In genomic region chr16:71229344-71229743, GRCh38 we compare ENCODE assay signal across 24 cellular contexts. TPM values are rescaled to one million over a fixed set of nuclear protein-coding genes. Genes with fewer than 3 reads are reported as not detected.
"Had no signal": no experiment of that assay in that cellular context is flagged by ENCODE, and none has a peak within 500 bp of the region (broad histone marks: within the 10 kb centered on the region; RNA-seq: fewer than 3 reads in every experiment).

No MANE protein-coding gene starts in this region.

- H3K27ac ChIP-seq: KMS-11, SJSA1 had no signal

- H3K27me3 ChIP-seq: SJSA1 had no signal

- H3K27ac Mint-ChIP-seq: activated CD4-positive, alpha-beta memory T cell treated with anti-CD3 and anti-CD28 coated beads for 36 hours; activated CD4-positive, alpha-beta T cell treated with anti-CD3 and anti-CD28 coated beads, Interleukin-2, amount 10 ng/mL, durations not matched to agents 7 days and 5 days; activated naive CD4-positive, alpha-beta T cell treated with anti-CD3 and anti-CD28 coated beads, Interleukin-2, amount 10 ng/mL, durations not matched to agents 7 days and 5 days; activated naive CD8-positive, alpha-beta T cell treated with anti-CD3 and anti-CD28 coated beads for 36 hours; activated T-helper 17 cell treated with anti-CD3 and anti-CD28 coated beads, Interleukin-2, amount 50 U/mL, for 72 hours; T-helper 17 cell had no signal

- H3K4me1 Mint-ChIP-seq: activated CD4-positive, alpha-beta T cell treated with anti-CD3 and anti-CD28 coated beads, Interleukin-2, amount 10 ng/mL, durations not matched to agents 7 days and 5 days; activated naive CD4-positive, alpha-beta T cell treated with anti-CD3 and anti-CD28 coated beads, Interleukin-2, amount 10 ng/mL, durations not matched to agents 7 days and 5 days; activated naive CD8-positive, alpha-beta T cell treated with anti-CD3 and anti-CD28 coated beads for 36 hours; activated T-helper 17 cell treated with anti-CD3 and anti-CD28 coated beads, Interleukin-2, amount 50 U/mL, for 72 hours; T-helper 17 cell had no signal

- H3K4me3 Mint-ChIP-seq: activated CD4-positive, alpha-beta memory T cell treated with anti-CD3 and anti-CD28 coated beads for 36 hours; activated CD4-positive, alpha-beta T cell treated with anti-CD3 and anti-CD28 coated beads, Interleukin-2, amount 10 ng/mL, durations not matched to agents 7 days and 5 days; activated naive CD4-positive, alpha-beta T cell treated with anti-CD3 and anti-CD28 coated beads, Interleukin-2, amount 10 ng/mL, durations not matched to agents 7 days and 5 days; activated naive CD8-positive, alpha-beta T cell treated with anti-CD3 and anti-CD28 coated beads for 36 hours; activated T-cell treated with anti-CD3 and anti-CD28 coated beads, Interleukin-2, amount 50 U/mL, for 4 hours; activated T-helper 17 cell treated with anti-CD3 and anti-CD28 coated beads, Interleukin-2, amount 50 U/mL, for 72 hours; T-helper 17 cell had no signal

- H3K4me1 ChIP-seq: SJSA1 had no signal

- H3K36me3 Mint-ChIP-seq: activated naive CD4-positive, alpha-beta T cell treated with anti-CD3 and anti-CD28 coated beads, Interleukin-2, amount 10 ng/mL, durations not matched to agents 7 days and 5 days; activated naive CD8-positive, alpha-beta T cell treated with anti-CD3 and anti-CD28 coated beads for 36 hours had no signal

- H3K4me3 ChIP-seq: SJSA1 had no signal

- H3K36me3 ChIP-seq: SJSA1 had no signal

- H3K4me2 ChIP-seq: KMS-11 had no signal

- DNase-seq: activated CD4-positive, alpha-beta memory T cell treated with anti-CD3 and anti-CD28 coated beads for 36 hours; activated CD4-positive, alpha-beta T cell treated with anti-CD3 and anti-CD28 coated beads, Interleukin-2, amount 10 ng/mL, durations not matched to agents 7 days and 5 days; activated CD4-positive, CD25-positive, alpha-beta regulatory T cell; activated CD8-positive, alpha-beta memory T cell treated with anti-CD3 and anti-CD28 coated beads for 24 hours; activated gamma-delta T cell treated with Interleukin-2 at 50 U/mL for 16 hours; activated naive CD4-positive, alpha-beta T cell treated with anti-CD3 and anti-CD28 coated beads, Interleukin-2, amount 10 ng/mL, durations not matched to agents 7 days and 5 days; activated naive CD8-positive, alpha-beta T cell treated with anti-CD3 and anti-CD28 coated beads for 36 hours; activated T-cell treated with anti-CD3 and anti-CD28 coated beads, Interleukin-2, amount 50 U/mL, for 4 hours; NCI-H1092; NCI-H1417; NCI-H1694; NCI-H2029; NCI-H2107; NCI-H2171 treated with DMSO at 0.1 percent for 48 hours; NCI-H226; NCI-H526 treated with DMSO at 0.1 percent for 48 hours; NCI-H82; SHP77; T-helper 17 cell; T-helper 9 cell had no signal

- H3K9ac ChIP-seq: KMS-11 had no signal

RNA-seq across cellular contexts. Expression of gene HYDIN, which starts 1.2 kb away (rescaled TPM):
- total RNA-seq: activated CD4-positive, alpha-beta memory T cell treated with anti-CD3 and anti-CD28 coated beads for 36 hours; activated CD4-positive, alpha-beta T cell treated with anti-CD3 and anti-CD28 coated beads, Interleukin-2, amount 10 ng/mL, durations not matched to agents 7 days and 5 days; activated naive CD8-positive, alpha-beta T cell treated with anti-CD3 and anti-CD28 coated beads for 36 hours; activated T-cell treated with anti-CD3 and anti-CD28 coated beads, Interleukin-2, amount 50 U/mL, for 4 hours; OCI-LY7; T-helper 17 cell had no signal
